Comparison of ENCODE assay signal across 8 cellular contexts in the genomic region with DNA sequence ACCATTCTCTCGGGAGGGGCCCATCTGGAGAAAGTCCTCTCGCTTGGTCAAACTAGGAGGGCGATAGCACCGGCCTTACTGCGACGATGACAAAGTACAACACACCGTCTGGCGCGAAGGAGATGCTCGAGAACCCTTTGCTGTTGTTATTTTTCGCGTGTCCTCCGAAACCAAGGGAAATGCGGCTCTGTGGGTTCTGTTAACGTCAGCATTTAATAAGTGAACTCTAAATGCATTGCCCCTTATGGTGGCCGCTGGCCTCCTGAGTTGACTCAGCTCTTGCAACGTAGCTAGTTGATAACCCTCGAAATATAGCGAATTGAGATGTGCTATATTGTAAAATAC. TPM values are rescaled to one million over a fixed set of nuclear protein-coding genes. Genes with fewer than 3 reads are reported as not detected.
DNase-seq lines count a peak whose midpoint lies in the region; ATAC-seq and TF ChIP-seq lines count a peak whose summit lies in the region.

No MANE protein-coding gene starts in this region.

- H3K4me1 Mint-ChIP-seq in activated T-cell treated with anti-CD3 and anti-CD28 coated beads, Interleukin-2, amount 50 U/mL, for 4 hours (ENCODE audit: low read depth) = peaks cover 12% of the 10 kb centered on the region

- ATAC-seq in activated T-cell treated with anti-CD3 and anti-CD28 coated beads, Interleukin-2, amount 50 U/mL, for 4 hours = no peak
- peak in 2 of 4 donors; percentile 1 to 6 for ATAC-seq in heart left ventricle
- ATAC-seq in HG03432 (IDR thresholded peaks at IDR 0.05; ENCODE audit: unreplicated experiment) = no peak

- TF ChIP-seq CTCF in heart left ventricle (IDR thresholded peaks at IDR 0.05) (no peak), retinal pigment epithelial cell (conservative IDR thresholded peaks at IDR 0.05; ENCODE audit: low read depth, low read length) (no peak)

- H3K4me3 ChIP-seq in heart left ventricle (peak overlapping the region; percentile 69 to 96 (median 84)), retinal pigment epithelial cell (ENCODE audit: low read length) (peak overlapping the region; percentile 92)

- TF ChIP-seq POLR2A in heart left ventricle (IDR thresholded peaks at IDR 0.05) = no peak

- no peaks in the 10 kb centered on the region for H3K27me3 ChIP-seq in heart left ventricle

- WGBS in heart left ventricle, 4 donors = 1 to 2% (median 2%) methylated on average over 17 to 19 of the region's 19 CpGs

- H3K9me3 ChIP-seq in KOPT-K1 (ENCODE audit: insufficient read depth, low read length, poor library complexity, severe bottlenecking) (peaks cover 11% of the 10 kb centered on the region), heart left ventricle (no peaks in the 10 kb centered on the region)

- intact Hi-C loops in heart left ventricle (cut with DNase I) = loop anchor here in 1 of 10 donors (5.0 kb wide), 1 partner anchor 97 kb away; no protein-coding TSS in a partner anchor

- peaks cover 4 to 32% (median 21%) of the 10 kb centered on the region in 12 donors for H3K4me1 ChIP-seq in heart left ventricle

- no peaks in the 10 kb centered on the region for H3K27me3 Mint-ChIP-seq in activated T-cell treated with anti-CD3 and anti-CD28 coated beads, Interleukin-2, amount 50 U/mL, for 4 hours (ENCODE audit: low read depth)

- peaks cover 7% of the 10 kb centered on the region for H3K9me3 Mint-ChIP-seq in activated T-cell treated with anti-CD3 and anti-CD28 coated beads, Interleukin-2, amount 50 U/mL, for 4 hours

- peak overlapping the region; percentile 96 for H3K27ac ChIP-seq in KOPT-K1 (ENCODE audit: low read depth, low read length, poor library complexity, severe bottlenecking)
- H3K27ac ChIP-seq in heart left ventricle = peak overlapping the region; percentile 95 to 100 (median 97)

- H3K4me3 Mint-ChIP-seq in activated T-cell treated with anti-CD3 and anti-CD28 coated beads, Interleukin-2, amount 50 U/mL, for 4 hours = peak overlapping the region; percentile 99

- no peaks in the 10 kb centered on the region for H3K36me3 Mint-ChIP-seq in activated T-cell treated with anti-CD3 and anti-CD28 coated beads, Interleukin-2, amount 50 U/mL, for 4 hours (ENCODE audit: insufficient read depth)

- DNase-seq in NOMO-1 treated with DMSO at 0.1 percent for 48 hours (lab: John Stamatoyannopoulos, UW; ENCODE audit: unreplicated experiment) (peak; percentile 43), NOMO-1 treated with dmso at 0.1 percent for 144 hours (lab: John Stamatoyannopoulos, UW; ENCODE audit: unreplicated experiment) (no peak), heart left ventricle (peak in 1 of 5 donors; percentile 63), retinal pigment epithelial cell (ENCODE audit: low read depth) (peak; percentile 12), GM03348 (ENCODE audit: low spot score) (no peak)
- peak; percentile 7 for DNase-seq in activated T-cell treated with anti-CD3 and anti-CD28 coated beads, Interleukin-2, amount 50 U/mL, for 4 hours

- peaks cover 19% of the 10 kb centered on the region for H3K36me3 ChIP-seq in KOPT-K1 (ENCODE audit: insufficient read depth, low read length)
- H3K36me3 ChIP-seq in heart left ventricle = peaks cover 0 to 7% (median 0%) of the 10 kb centered on the region in 9 donors

RNA-seq across cellular contexts. Expression of gene SCAND1, which starts 0.6 kb away (rescaled TPM):
- total RNA-seq in activated T-cell treated with anti-CD3 and anti-CD28 coated beads, Interleukin-2, amount 50 U/mL, for 4 hours = 10 to 100 TPM; 54.5 to 59.5 (median 57.1) TPM
- 100 to 1,000 TPM in 2 of 9 donors, 10 to 100 TPM in 7; 30.8 to 106 (median 50.5) TPM for total RNA-seq in heart left ventricle
- 100 to 1,000 TPM in 1 of 2 donors, 10 to 100 TPM in 1; 88.5 to 133 TPM for polyA plus RNA-seq in heart left ventricle

RNA-seq across cellular contexts. Expression of gene CNBD2, which starts 13.5 kb away (rescaled TPM):
- total RNA-seq in activated T-cell treated with anti-CD3 and anti-CD28 coated beads, Interleukin-2, amount 50 U/mL, for 4 hours = 1 to 10 TPM; 3.6 to 4.9 (median 4.1) TPM
- total RNA-seq in heart left ventricle = 1 to 10 TPM in 8 of 9 donors, not detected in 1; 1.4 to 5.9 (median 3.6) TPM
- polyA plus RNA-seq in heart left ventricle = 1 to 10 TPM; 3.0 to 7.7 TPM

Comparison
In these comparisons a context has a peak if more than half of its experiments do, and no peak if none do; other contexts are left out.
1. DNase-seq: peak in NOMO-1 treated with DMSO at 0.1 percent for 48 hours (single experiment), activated T-cell treated with anti-CD3 and anti-CD28 coated beads, Interleukin-2, amount 50 U/mL, for 4 hours (single experiment) and retinal pigment epithelial cell (single experiment); none in NOMO-1 treated with dmso at 0.1 percent for 144 hours (single experiment) and GM03348 (single experiment).